Comparison of ENCODE assay signal across 7 cellular contexts in genomic region chr22:29307658-29308147, GRCh38.
DNase-seq lines count a peak whose midpoint lies in the region; ATAC-seq and TF ChIP-seq lines count a peak whose summit lies in the region.

No MANE protein-coding gene starts in this region.

- POLR2A ChIA-PET in HEK293T (lab: Yijun Ruan, JAX), result no interaction called here

- H3K4me1 Mint-ChIP-seq in activated naive CD8-positive, alpha-beta T cell (ENCODE audit: low read depth), result peaks cover 21% of the 10 kb centered on the region
- peaks cover 22 to 66% of the 10 kb centered on the region in 2 donors for H3K4me1 Mint-ChIP-seq in stimulated activated naive B cell treated with anti-CD40 and anti-IgM and Interleukin-4, amounts not matched to agents 10 μg/mL and 1 μg/mL and 100 μg/mL, for 72 hours

- CTCF ChIA-PET in HEK293T (lab: Yijun Ruan, JAX), result no interaction called here

- peak overlapping the region; percentile 15; the same call in 1 of the 2 replicates for H3K9ac ChIP-seq in iPS-20b (ENCODE audit: low read depth, low read length)

- H3K27me3 ChIP-seq in iPS-20b (ENCODE audit: insufficient read depth, low read length), result peaks cover 13% of the 10 kb centered on the region; the same call in 1 of the 2 replicates

- ATAC-seq in stimulated activated naive B cell treated with anti-CD40 and anti-IgM and Interleukin-4, amounts not matched to agents 10 μg/mL and 1 μg/mL and 100 μg/mL, for 72 hours (replicated peaks), result no peak
- ATAC-seq in GM18858 (IDR thresholded peaks at IDR 0.05; ENCODE audit: unreplicated experiment), result no peak

- H3K9me3 ChIP-seq in iPS-20b (ENCODE audit: insufficient read depth, low read depth, low read length), result no peaks in the 10 kb centered on the region

- no peak for DNase-seq in HEK293T (ENCODE audit: extremely low spot score)
- no peak for DNase-seq in stimulated activated naive B cell treated with anti-CD40 and anti-IgM and Interleukin-4, amounts not matched to agents 10 μg/mL and 1 μg/mL and 100 μg/mL, for 72 hours
- DNase-seq in NCI-H345 (lab: John Stamatoyannopoulos, UW), result no peak
- no peak for DNase-seq in NCI-H524 treated with DMSO at 0.1 percent for 48 hours (lab: John Stamatoyannopoulos, UW)

- no peak overlapping the region for H3K27ac ChIP-seq in iPS-20b (ENCODE audit: low read length)

- no peaks in the 10 kb centered on the region for H3K36me3 ChIP-seq in iPS-20b (ENCODE audit: insufficient read depth, low read depth, low read length)

- H3K4me1 ChIP-seq in iPS-20b (ENCODE audit: insufficient read depth, low read length), result no peaks in the 10 kb centered on the region; the same call in 1 of the 2 replicates

- no peaks in the 10 kb centered on the region for H3K36me3 Mint-ChIP-seq in activated naive CD8-positive, alpha-beta T cell
- H3K36me3 Mint-ChIP-seq in stimulated activated naive B cell treated with anti-CD40 and anti-IgM and Interleukin-4, amounts not matched to agents 10 μg/mL and 1 μg/mL and 100 μg/mL, for 72 hours, result no peaks in the 10 kb centered on the region

- H3K27me3 Mint-ChIP-seq in activated naive CD8-positive, alpha-beta T cell, result peaks cover 6% of the 10 kb centered on the region
- H3K27me3 Mint-ChIP-seq in stimulated activated naive B cell treated with anti-CD40 and anti-IgM and Interleukin-4, amounts not matched to agents 10 μg/mL and 1 μg/mL and 100 μg/mL, for 72 hours, result peaks cover 36 to 61% of the 10 kb centered on the region in 2 donors

- H3K27ac Mint-ChIP-seq in activated naive CD8-positive, alpha-beta T cell, result no peak overlapping the region
- no peak overlapping the region for H3K27ac Mint-ChIP-seq in stimulated activated naive B cell treated with anti-CD40 and anti-IgM and Interleukin-4, amounts not matched to agents 10 μg/mL and 1 μg/mL and 100 μg/mL, for 72 hours

- H3K9me3 Mint-ChIP-seq in activated naive CD8-positive, alpha-beta T cell (ENCODE audit: low read depth), result no peaks in the 10 kb centered on the region
- H3K9me3 Mint-ChIP-seq in stimulated activated naive B cell treated with anti-CD40 and anti-IgM and Interleukin-4, amounts not matched to agents 10 μg/mL and 1 μg/mL and 100 μg/mL, for 72 hours, result no peaks in the 10 kb centered on the region

- peak overlapping the region; percentile 73 for H3K4me3 ChIP-seq in iPS-20b (ENCODE audit: low read length)

- H3K4me3 Mint-ChIP-seq in activated naive CD8-positive, alpha-beta T cell, result peak overlapping the region; percentile 84
- peak overlapping the region; percentile 74 to 76 for H3K4me3 Mint-ChIP-seq in stimulated activated naive B cell treated with anti-CD40 and anti-IgM and Interleukin-4, amounts not matched to agents 10 μg/mL and 1 μg/mL and 100 μg/mL, for 72 hours

TF ChIP-seq in HEK293T, 16 proteins besides CTCF, POLR2A, EP300 and RAD21:
- TF ChIP-seq FOXM1 (IDR thresholded peaks at IDR 0.05; ENCODE audit: borderline replicate concordance), result 0 out of 2 replicates have a peak, but pooled peaks have one; percentile 35
- TF ChIP-seq HDGF (IDR thresholded peaks at IDR 0.05; ENCODE audit: borderline replicate concordance), result no peak
